In the genomic region with DNA sequence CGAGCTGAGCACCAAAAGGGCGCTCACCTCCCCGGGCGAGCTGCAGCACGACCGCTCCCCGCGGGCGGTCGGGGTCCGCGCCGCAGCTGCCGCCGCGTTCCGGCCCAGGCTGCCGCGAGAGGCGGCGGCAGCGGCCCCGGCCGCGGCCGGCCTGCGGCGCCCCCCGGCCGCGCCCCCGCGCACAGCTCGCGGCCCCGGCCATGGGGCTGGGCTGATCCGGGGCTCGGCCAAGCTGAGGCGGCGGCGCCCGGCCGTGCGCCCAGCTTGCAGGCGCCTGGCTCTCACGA, we compare ENCODE assay signal across 8 cellular contexts. TPM values are rescaled to one million over a fixed set of nuclear protein-coding genes. Genes with fewer than 3 reads are reported as not detected.
DNase-seq lines count a peak whose midpoint lies in the region; ATAC-seq and TF ChIP-seq lines count a peak whose summit lies in the region.

No MANE protein-coding gene starts in this region.

- DNase-seq in HFFc6 (no peak), PC-3 (peak; percentile 22), omental fat pad (ENCODE audit: low spot score) (no peak), inferior parietal cortex (ENCODE audit: extremely low spot score) (no peak), GM13977 (ENCODE audit: low spot score) (no peak)
- no peak for DNase-seq in activated CD4-positive, CD25-positive, alpha-beta regulatory T cell (lab: John Stamatoyannopoulos, UW)

- H4K20me1 ChIP-seq in PC-3 (ENCODE audit: low read length), result no peaks in the 10 kb centered on the region

- TF ChIP-seq POLR2A in GM18505 (IDR thresholded peaks at IDR 0.05; ENCODE audit: borderline replicate concordance, extremely low read depth, insufficient read depth, insufficient read length), result no peak

- peaks cover 17% of the 10 kb centered on the region for H3K4me1 ChIP-seq in PC-3 (ENCODE audit: insufficient read depth, low read length)

- no peak overlapping the region for H3K27ac ChIP-seq in PC-3 (ENCODE audit: low read length)

- POLR2A ChIA-PET in PC-3 (lab: Charles Lee; ENCODE audit: unreplicated experiment), result interaction anchor here (0.5 kb wide), 1 partner anchor 498 kb away, joined by 5 read pairs; no protein-coding TSS in a partner anchor

- H3K27me3 ChIP-seq in PC-3 (ENCODE audit: low read length), result 0 out of 2 replicates have a peak, but pooled peaks cover 2% of the 10 kb centered on the region

- CTCF ChIA-PET in PC-3 (lab: Charles Lee), result interaction anchor here (0.6 to 2.0 kb wide), 11 partner anchors 8 to 399 kb away, joined by 3 to 12 read pairs (median 4); a partner anchor contains a TSS

- H3K4me3 Mint-ChIP-seq in HFFc6, result peak overlapping the region; percentile 92

- no TSS peak for BruUV-seq in PC-3 (replicated peaks; lab: Mats Ljungman, UMichigan)

- H3K9me3 Mint-ChIP-seq in HFFc6, result no peaks in the 10 kb centered on the region

- H3K4me1 Mint-ChIP-seq in HFFc6 (ENCODE audit: low read depth), result peaks cover 8% of the 10 kb centered on the region

- ATAC-seq in GM18505 (IDR thresholded peaks at IDR 0.05; ENCODE audit: unreplicated experiment) (peak; percentile 37), PC-3 (peak; percentile 50), esophagus mucosa (peak; percentile 2), omental fat pad (ENCODE audit: low FRiP score) (peak; percentile 77)

- H3K9me3 ChIP-seq in PC-3 (ENCODE audit: low read length), result no peaks in the 10 kb centered on the region

- peak overlapping the region; percentile 45 for H3K27ac Mint-ChIP-seq in HFFc6

- TF ChIP-seq CTCF in HFFc6 (IDR thresholded peaks at IDR 0.05) (no peak), PC-3 (conservative IDR thresholded peaks at IDR 0.05; ENCODE audit: low read depth, low read length) (no peak), omental fat pad (IDR thresholded peaks at IDR 0.05) (no peak), GM13977 (IDR thresholded peaks at IDR 0.05; ENCODE audit: extremely low read depth, insufficient read depth, missing control alignments) (no peak)

- peak overlapping the region; percentile 84 for H3K4me3 ChIP-seq in PC-3 (ENCODE audit: low read length)

- H3K9ac ChIP-seq in PC-3 (ENCODE audit: low read length), result peak overlapping the region; percentile 37; the same call in 1 of the 2 replicates

- intact Hi-C loops in PC-3 (cut with micrococcal nuclease), result loop anchor here (5.0 kb wide), 2 partner anchors 33 to 778 kb away; no protein-coding TSS in a partner anchor

- peak overlapping the region; percentile 96 for H3K4me2 ChIP-seq in PC-3 (ENCODE audit: low read length)

- no peaks in the 10 kb centered on the region for H3K27me3 Mint-ChIP-seq in HFFc6 (ENCODE audit: insufficient read depth)

- in situ Hi-C loops in GM13977 (cut with MboI; ENCODE audit: low pct_unique_long_range_greater_than_20kb, low sequenced_read_pairs, unreplicated experiment), result loop anchor here (5.0 kb wide), 1 partner anchor 58 kb away; no protein-coding TSS in a partner anchor

- H3K9me2 ChIP-seq in PC-3 (replicated peaks; ENCODE audit: low read length), result no peaks in the 10 kb centered on the region

- H3K36me3 Mint-ChIP-seq in HFFc6 (ENCODE audit: low read depth), result no peaks in the 10 kb centered on the region

- H3F3A ChIP-seq in PC-3 (ENCODE audit: low read length, unreplicated experiment), result no peaks in the 10 kb centered on the region

- H2AFZ ChIP-seq in PC-3 (ENCODE audit: low read length), result peak overlapping the region; percentile 78

- H3K36me3 ChIP-seq in PC-3 (ENCODE audit: low read depth, low read length), result no peaks in the 10 kb centered on the region

- H3K79me2 ChIP-seq in PC-3 (ENCODE audit: low read length), result no peaks in the 10 kb centered on the region

RNA-seq across cellular contexts. Expression of a gene that starts 0.2 kb away (rescaled TPM):
- total RNA-seq in HFFc6 (2021; fragmentation: NEBNext Ultra II Directional; extraction: Animal tissue kit (Norgen Biotek cat#: 25700)), result 1 to 10 TPM; 3.3 to 5.2 (median 4.5) TPM
- total RNA-seq in PC-3 (2014; rRNA removed) (5.2 and 6.2 TPM in 2 replicates), esophagus mucosa (3.4 TPM), omental fat pad (10 to 100 TPM; 14.3 to 25.5 (median 17.8) TPM)

Comparison
In these comparisons a context has a peak if more than half of its experiments do, and no peak if none do; other contexts are left out.
1. ATAC-seq: peak in every context shown above with its lines; median percentile 77 in omental fat pad; 50 in PC-3; 37 in GM18505; 2 in esophagus mucosa.